ENCODE assay signal across 23 cellular contexts in the genomic region with DNA sequence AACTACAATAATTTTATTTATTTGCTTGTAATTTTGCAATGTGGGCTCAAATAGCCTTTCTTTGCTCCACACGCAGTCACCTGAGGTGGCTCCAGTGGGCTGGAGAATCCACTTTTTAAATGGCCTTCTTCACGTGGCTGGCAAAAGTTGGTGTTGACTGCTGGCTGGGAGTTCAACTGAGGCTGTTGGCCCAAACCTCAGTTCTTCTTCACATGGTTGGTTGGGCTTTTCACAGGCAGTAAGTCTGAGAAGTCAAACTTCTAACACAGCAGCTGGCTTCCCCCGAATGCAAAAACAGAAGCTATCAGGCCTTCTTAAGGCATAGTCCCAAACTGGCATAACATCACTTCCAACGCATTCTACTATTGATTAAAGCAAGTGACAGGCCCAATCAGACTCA.
"Had no signal": no experiment of that assay in that cellular context is flagged by ENCODE, and none has a peak within 500 bp of the region (broad histone marks: within the 10 kb centered on the region; RNA-seq: fewer than 3 reads in every experiment).

No MANE protein-coding gene starts in this region.

- DNase-seq: dermis blood vessel endothelial cell; esophagus squamous epithelium; foreskin melanocyte; head of caudate nucleus; kidney; left cardiac atrium; left ventricle myocardium inferior; lower lobe of right lung; nephron progenitor cell; psoas muscle; retina; sigmoid colon; stimulated activated CD4-positive, alpha-beta T cell treated with anti-CD3 and anti-CD28 coated beads, Interleukin-2, amount 100 ng/mL, for 24 hours; stimulated activated CD4-positive, alpha-beta T cell treated with anti-CD3 and anti-CD28 coated beads, Interleukin-4, amount 100 ng/mL, for 4 hours; stimulated activated naive CD4-positive, alpha-beta T cell; stomach; substantia nigra; transverse colon had no signal

- H3K27ac ChIP-seq: esophagus squamous epithelium, hepatocyte, left ventricle myocardium inferior, lower lobe of right lung, neutrophil, psoas muscle, sigmoid colon, skin epidermis, stomach, thoracic aorta, transverse colon had no signal

- ATAC-seq: left cardiac atrium, lower lobe of right lung, psoas muscle had no signal

- H3K27me3 ChIP-seq: esophagus squamous epithelium, hepatocyte, neutrophil, sigmoid colon, stomach, transverse colon had no signal

- H3K4me3 ChIP-seq: esophagus squamous epithelium, hepatocyte, left ventricle myocardium inferior, lower lobe of right lung, psoas muscle, sigmoid colon, skin epidermis, stomach, thoracic aorta, transverse colon had no signal

- H3K27ac Mint-ChIP-seq: nephron progenitor cell had no signal

- H3K9me3 Mint-ChIP-seq: memory B cell had no signal

- H3K27me3 Mint-ChIP-seq: memory B cell had no signal

- H3K9me3 ChIP-seq: neutrophil had no signal
